ENCODE assay signal across 2 cellular contexts in the genomic region with DNA sequence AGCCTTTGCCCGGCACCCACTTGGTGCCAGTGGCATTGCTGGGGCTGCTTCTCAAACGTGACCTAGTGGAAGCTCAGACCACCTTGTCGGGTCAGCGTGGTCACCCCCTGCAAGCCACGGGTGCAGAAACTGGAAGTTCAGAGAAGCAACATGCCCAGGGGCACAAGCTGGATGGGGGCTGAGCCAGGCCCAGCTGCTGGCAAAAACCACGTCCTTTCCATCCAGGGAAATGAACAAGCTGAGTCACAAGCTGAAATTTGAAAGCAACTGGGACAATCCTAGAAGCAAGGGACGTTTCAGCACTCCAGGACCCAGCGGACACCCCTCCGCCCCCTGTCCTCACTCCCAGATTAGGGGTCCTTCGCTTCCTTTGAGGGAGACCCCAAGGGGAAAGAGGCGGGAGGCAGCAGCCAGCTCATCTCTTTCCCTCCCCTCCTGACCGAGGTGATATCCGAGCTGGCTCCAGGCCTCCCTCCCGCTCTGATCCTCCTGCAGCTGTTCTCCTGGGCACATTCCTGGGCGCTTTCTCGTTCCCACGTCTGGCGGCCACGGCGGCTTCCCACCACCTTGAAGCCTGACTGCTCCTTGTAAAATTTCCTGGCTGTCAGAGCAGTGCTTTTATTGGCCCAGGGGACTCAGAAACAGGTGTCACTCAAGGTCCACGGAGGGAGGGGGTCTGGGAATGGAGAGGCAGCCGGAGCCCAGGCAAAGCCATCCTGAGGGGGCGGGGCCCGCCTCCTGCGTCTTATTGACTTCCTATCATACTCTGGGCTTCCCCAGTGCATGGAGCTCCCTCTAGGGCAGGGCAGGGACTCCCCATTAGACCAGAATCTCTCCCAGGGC.
TF ChIP-seq lines count a peak whose summit lies in the region.

No MANE protein-coding gene starts in this region.

TF ChIP-seq in IMR-90, 13 proteins besides CTCF, POLR2A, EP300 and RAD21:
- no peak for TF ChIP-seq USF2 (IDR thresholded peaks at IDR 0.05; ENCODE audit: low read depth, low read length)
- no peak for TF ChIP-seq MAZ (IDR thresholded peaks at IDR 0.05; ENCODE audit: borderline replicate concordance, low read depth, low read length)
- TF ChIP-seq NFE2L2 (IDR thresholded peaks at IDR 0.05; ENCODE audit: low read depth, low read length) = no peak
- no peak for TF ChIP-seq CEBPB (IDR thresholded peaks at IDR 0.05; ENCODE audit: low read depth, low read length)
- no peak for TF ChIP-seq SMC3 (IDR thresholded peaks at IDR 0.05; ENCODE audit: low read depth, low read length)
- TF ChIP-seq CHD1 (IDR thresholded peaks at IDR 0.05; ENCODE audit: low read depth, low read length) = no peak
- no peak for TF ChIP-seq MAFK (IDR thresholded peaks at IDR 0.05; ENCODE audit: low read depth, low read length)
- TF ChIP-seq RCOR1 (IDR thresholded peaks at IDR 0.05; ENCODE audit: insufficient replicate concordance, low read length) = no peak
- no peak for TF ChIP-seq FOS (IDR thresholded peaks at IDR 0.05; ENCODE audit: low read depth, low read length)

TF ChIP-seq in H1, 55 proteins besides CTCF, POLR2A, EP300 and RAD21:
- TF ChIP-seq SP2 (IDR thresholded peaks at IDR 0.05; ENCODE audit: low read length) = no peak
- no peak for TF ChIP-seq EZH2 (IDR thresholded peaks at IDR 0.05; ENCODE audit: low read depth, low read length, severe bottlenecking)
- TF ChIP-seq, protein P1, sequence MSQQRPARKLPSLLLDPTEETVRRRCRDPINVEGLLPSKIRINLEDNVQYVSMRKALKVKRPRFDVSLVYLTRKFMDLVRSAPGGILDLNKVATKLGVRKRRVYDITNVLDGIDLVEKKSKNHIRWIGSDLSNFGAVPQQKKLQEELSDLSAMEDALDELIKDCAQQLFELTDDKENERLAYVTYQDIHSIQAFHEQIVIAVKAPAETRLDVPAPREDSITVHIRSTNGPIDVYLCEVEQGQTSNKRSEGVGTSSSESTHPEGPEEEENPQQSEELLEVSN (IDR thresholded peaks at IDR 0.05) = peak; percentile 28; the same call in 1 of the 2 replicates
- TF ChIP-seq POU5F1 (IDR thresholded peaks at IDR 0.05; ENCODE audit: low read depth, low read length) = no peak
- no peak for TF ChIP-seq CTBP2 (IDR thresholded peaks at IDR 0.05; ENCODE audit: borderline replicate concordance, insufficient read depth, insufficient read length, low read length)
- no peak for TF ChIP-seq HDAC2 (IDR thresholded peaks at IDR 0.05; ENCODE audit: borderline replicate concordance in 1 of 2, low read depth in 2 of 2, low read length in 2 of 2)
- TF ChIP-seq SIX5 (IDR thresholded peaks at IDR 0.05; ENCODE audit: low read depth, low read length) = no peak
- no peak for TF ChIP-seq BCL11A (IDR thresholded peaks at IDR 0.05; ENCODE audit: low read depth in 2 of 2, low read length in 2 of 2)
- TF ChIP-seq CREB1 (IDR thresholded peaks at IDR 0.05) = no peak
- peak; percentile 67 for TF ChIP-seq TEAD4 (IDR thresholded peaks at IDR 0.05; ENCODE audit: low read depth, low read length)
- TF ChIP-seq MAFK (IDR thresholded peaks at IDR 0.05; ENCODE audit: low read depth, low read length) = no peak
- peak in 1 of 2 experiments; percentile 50; a peak in 1 of 4 replicates for TF ChIP-seq SIN3A (conservative IDR thresholded peaks at IDR 0.05 in 1 of 2, IDR thresholded peaks at IDR 0.05 in 1 of 2; ENCODE audit: low read depth in 1 of 2, low read length in 2 of 2)
- no peak for TF ChIP-seq TAF7 (optimal IDR thresholded peaks at IDR 0.05; ENCODE audit: borderline replicate concordance, low read depth, low read length)
- TF ChIP-seq FOSL1 (IDR thresholded peaks at IDR 0.05; ENCODE audit: insufficient read depth, low read depth, low read length) = 0 out of 2 replicates have a peak, but pooled peaks have one; percentile 47
- TF ChIP-seq KDM5A (IDR thresholded peaks at IDR 0.05; ENCODE audit: low read length) = no peak
- TF ChIP-seq, protein P2, sequence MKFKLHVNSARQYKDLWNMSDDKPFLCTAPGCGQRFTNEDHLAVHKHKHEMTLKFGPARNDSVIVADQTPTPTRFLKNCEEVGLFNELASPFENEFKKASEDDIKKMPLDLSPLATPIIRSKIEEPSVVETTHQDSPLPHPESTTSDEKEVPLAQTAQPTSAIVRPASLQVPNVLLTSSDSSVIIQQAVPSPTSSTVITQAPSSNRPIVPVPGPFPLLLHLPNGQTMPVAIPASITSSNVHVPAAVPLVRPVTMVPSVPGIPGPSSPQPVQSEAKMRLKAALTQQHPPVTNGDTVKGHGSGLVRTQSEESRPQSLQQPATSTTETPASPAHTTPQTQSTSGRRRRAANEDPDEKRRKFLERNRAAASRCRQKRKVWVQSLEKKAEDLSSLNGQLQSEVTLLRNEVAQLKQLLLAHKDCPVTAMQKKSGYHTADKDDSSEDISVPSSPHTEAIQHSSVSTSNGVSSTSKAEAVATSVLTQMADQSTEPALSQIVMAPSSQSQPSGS (IDR thresholded peaks at IDR 0.05; ENCODE audit: low read length) = no peak
TF ChIP-seq in H1: peak in this region for 4.
